ENCODE assay signal across 22 cellular contexts in genomic region chr10:110514848-110515247, GRCh38.
"Had no signal": no experiment of that assay in that cellular context is flagged by ENCODE, and none has a peak within 500 bp of the region (broad histone marks: within the 10 kb centered on the region; RNA-seq: fewer than 3 reads in every experiment).

No MANE protein-coding gene starts in this region.

- H3K4me2 ChIP-seq: SK-N-SH had no signal

- H3K4me3 Mint-ChIP-seq: nephron had no signal

- H3K9ac ChIP-seq: SK-N-SH had no signal

- H3K27ac ChIP-seq: ascending aorta, dorsolateral prefrontal cortex, esophagus squamous epithelium, gastroesophageal sphincter, pancreas, psoas muscle, right atrium auricular region, spleen, upper lobe of right lung, WERI-Rb-1 had no signal

- H3K4me3 ChIP-seq: ascending aorta, dorsolateral prefrontal cortex, esophagus squamous epithelium, gastroesophageal sphincter, pancreas, psoas muscle, right atrium auricular region, spleen, upper lobe of right lung had no signal

- ATAC-seq: activated naive CD4-positive, alpha-beta T cell treated with anti-CD3 and anti-CD28 coated beads, Interleukin-2, amount 50 U/mL, for 72 hours; gastroesophageal sphincter; left ventricle myocardium superior; pancreas; psoas muscle; stimulated activated naive CD8-positive, alpha-beta T cell treated with anti-CD3 and anti-CD28 coated beads, Interleukin-15, Interleukin-2, amounts not matched to agents 100 U/mL and 50 U/mL, for 24 hours had no signal

- H3K9me3 Mint-ChIP-seq: nephron had no signal

- H3K4me1 Mint-ChIP-seq: nephron had no signal

- H3K27me3 ChIP-seq: ascending aorta, dorsolateral prefrontal cortex, esophagus squamous epithelium, gastroesophageal sphincter, pancreas, right atrium auricular region, spleen, upper lobe of right lung had no signal

- DNase-seq: central memory CD4-positive, alpha-beta T cell; dorsolateral prefrontal cortex; esophagus squamous epithelium; head of caudate nucleus; hypothalamus; left ventricle myocardium superior; midbrain; pancreas; psoas muscle; SK-N-SH; spleen; stimulated activated CD4-positive, alpha-beta T cell treated with anti-CD3 and anti-CD28 coated beads, Interleukin-4, amount 100 ng/mL, for 1 hour; stimulated activated naive CD8-positive, alpha-beta T cell treated with anti-CD3 and anti-CD28 coated beads, Interleukin-15, Interleukin-2, amounts not matched to agents 100 U/mL and 50 U/mL, for 24 hours; upper lobe of right lung; WERI-Rb-1 had no signal

- H3K27ac Mint-ChIP-seq: nephron had no signal

- H3K9me3 ChIP-seq: ascending aorta, esophagus squamous epithelium, gastroesophageal sphincter, pancreas, psoas muscle, right atrium auricular region, SK-N-SH, spleen, upper lobe of right lung had no signal

- FAIRE-seq: colon, pancreas, TTC549 had no signal

- H3K4me1 ChIP-seq: ascending aorta, gastroesophageal sphincter, pancreas, psoas muscle, right atrium auricular region, upper lobe of right lung had no signal
